21 cellular contexts compared by ENCODE assay signal in genomic region chr21:38735807-38736206, GRCh38.
"Had no signal": no experiment of that assay in that cellular context is flagged by ENCODE, and none has a peak within 500 bp of the region (broad histone marks: within the 10 kb centered on the region; RNA-seq: fewer than 3 reads in every experiment).

No MANE protein-coding gene starts in this region.

- H3K4me3 ChIP-seq: esophagus muscularis mucosa, gastrocnemius medialis, neural progenitor cell, ovary, smooth muscle cell, suprapubic skin, thyroid gland, upper lobe of right lung, vagina had no signal

- H3K36me3 ChIP-seq: esophagus muscularis mucosa, gastrocnemius medialis, neural progenitor cell, ovary, suprapubic skin, thyroid gland, upper lobe of right lung, vagina had no signal

- DNase-seq: effector memory CD8-positive, alpha-beta T cell; gastrocnemius medialis; immature natural killer cell; left ventricle myocardium superior; nucleus accumbens; ovary; right cardiac atrium; stimulated activated CD4-positive, alpha-beta T cell treated with anti-CD3 and anti-CD28 coated beads, Interleukin-4, amount 100 ng/mL, for 1 hour; stimulated activated CD8-positive, alpha-beta memory T cell treated with anti-CD3 and anti-CD28 coated beads, Interleukin-4, amount 100 ng/mL, for 48 hours; stimulated activated naive CD8-positive, alpha-beta T cell treated with anti-CD3 and anti-CD28 coated beads, Interleukin-15, Interleukin-2, amounts not matched to agents 100 U/mL and 50 U/mL, for 24 hours; thyroid gland; upper lobe of right lung had no signal

- H2AFZ ChIP-seq: neural progenitor cell had no signal

- FAIRE-seq: keratinocyte had no signal

- H3K9me3 ChIP-seq: esophagus muscularis mucosa, gastrocnemius medialis, ovary, suprapubic skin, thyroid gland, upper lobe of right lung, vagina had no signal

- H3K4me2 ChIP-seq: neural progenitor cell, smooth muscle cell had no signal

- ATAC-seq: effector memory CD8-positive, alpha-beta T cell; gastrocnemius medialis; left ventricle myocardium superior; natural killer cell treated with Interleukin-12 subunit alpha and Interleukin-12 subunit beta and Interleukin-15 and Interleukin-18, amount 100 ng/mL, for 72 hours; right cardiac atrium; stimulated activated effector memory CD8-positive, alpha-beta T cell treated with anti-CD3 and anti-CD28 coated beads, Interleukin-12 subunit alpha, Interleukin-12 subunit beta, amount 100 ng/mL, for 72 hours; stimulated activated naive CD8-positive, alpha-beta T cell treated with anti-CD3 and anti-CD28 coated beads, Interleukin-15, Interleukin-2, amounts not matched to agents 100 U/mL and 50 U/mL, for 24 hours; upper lobe of right lung had no signal

- H3K9ac ChIP-seq: neural progenitor cell had no signal

- H3K27ac ChIP-seq: epithelial cell of prostate, esophagus muscularis mucosa, gastrocnemius medialis, neural progenitor cell, ovary, suprapubic skin, thyroid gland, upper lobe of right lung, vagina had no signal

- H3K27me3 ChIP-seq: ovary, suprapubic skin, thyroid gland, upper lobe of right lung, vagina had no signal
